Comparison of ENCODE assay signal across 17 cellular contexts in the genomic region with DNA sequence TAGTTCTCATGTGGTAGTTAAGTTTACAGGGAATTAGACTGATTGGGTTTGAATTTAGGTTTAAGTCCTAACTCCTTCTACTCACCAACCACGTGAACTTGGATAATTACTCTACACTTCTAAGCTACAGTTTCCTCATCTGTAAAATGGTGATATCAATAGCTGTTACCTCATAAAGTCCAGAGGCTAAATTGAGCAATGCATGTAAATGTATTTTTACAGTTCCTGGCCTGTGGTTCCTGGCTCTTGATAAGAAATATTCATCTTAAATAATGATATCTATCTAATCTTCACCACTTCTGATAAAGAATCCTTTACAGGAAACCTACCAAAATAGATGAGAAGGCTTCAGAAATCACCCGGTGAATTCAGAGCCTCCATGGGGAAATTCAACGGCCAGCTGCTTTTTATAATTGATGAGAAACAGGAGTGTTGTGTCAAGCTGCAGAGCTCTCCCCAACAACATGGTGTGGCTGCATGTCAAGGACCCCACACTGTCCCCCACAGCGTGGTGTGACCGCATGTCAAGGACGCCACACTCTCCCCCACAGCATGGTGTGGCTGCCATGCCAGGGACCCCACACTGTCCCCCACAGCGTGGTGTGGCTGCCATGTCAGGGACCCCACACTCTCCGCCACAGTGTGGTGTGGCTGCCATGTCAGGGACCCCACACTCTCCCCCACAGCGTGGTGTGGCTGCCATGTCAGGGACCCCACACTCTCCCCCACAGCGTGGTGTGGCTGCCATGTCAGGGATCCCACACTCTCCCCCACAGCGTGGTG.
DNase-seq lines count a peak whose midpoint lies in the region; ATAC-seq and TF ChIP-seq lines count a peak whose summit lies in the region.
"Had no signal": no experiment of that assay in that cellular context is flagged by ENCODE, and none has a peak within 500 bp of the region (broad histone marks: within the 10 kb centered on the region; RNA-seq: fewer than 3 reads in every experiment).

No MANE protein-coding gene starts in this region.

- H3K9me3 Mint-ChIP-seq in GM23338, result no peaks in the 10 kb centered on the region; the same call in 2 of the 3 replicates
- H3K9me3 Mint-ChIP-seq: T-helper 1 cell treated with Interleukin-12 subunit alpha and Interleukin-12 subunit beta and Interleukin-4 antibody, amounts not matched to agents 30 μg/mL and 1 μg/mL, for 36 hours had no signal

- peak overlapping the region; percentile 87 for H3K27ac ChIP-seq in GM23338 (ENCODE audit: low read depth)
- no peak overlapping the region for H3K27ac ChIP-seq in Karpas-422 (ENCODE audit: low read length)
- H3K27ac ChIP-seq in iPS-20b (ENCODE audit: low read length), result peak overlapping the region; percentile 79
- H3K27ac ChIP-seq in hepatocyte, result no peak overlapping the region

- H3K36me3 ChIP-seq in GM23338 (ENCODE audit: insufficient read depth) (no peaks in the 10 kb centered on the region), Karpas-422 (ENCODE audit: insufficient read depth, low read length) (no peaks in the 10 kb centered on the region), iPS-20b (ENCODE audit: insufficient read depth, low read depth, low read length) (no peaks in the 10 kb centered on the region), hepatocyte (replicated peaks; ENCODE audit: insufficient read depth, low read depth) (no peaks in the 10 kb centered on the region)

- TF ChIP-seq CTCF in GM23338 (conservative IDR thresholded peaks at IDR 0.05; ENCODE audit: low read depth in 2 of 2) (no peak), hepatocyte (IDR thresholded peaks at IDR 0.05; ENCODE audit: poor library complexity) (no peak)

- H3K4me3 Mint-ChIP-seq in GM23338, result no peak overlapping the region
- H3K4me3 Mint-ChIP-seq: T-helper 1 cell treated with Interleukin-12 subunit alpha and Interleukin-12 subunit beta and Interleukin-4 antibody, amounts not matched to agents 30 μg/mL and 1 μg/mL, for 36 hours had no signal

- no peaks in the 10 kb centered on the region; the same call in 2 of the 3 replicates for H3K36me3 Mint-ChIP-seq in GM23338 (ENCODE audit: low read depth)

- H3K27ac Mint-ChIP-seq in GM23338, result peak overlapping the region; percentile 89
- H3K27ac Mint-ChIP-seq: T-helper 1 cell treated with Interleukin-12 subunit alpha and Interleukin-12 subunit beta and Interleukin-4 antibody, amounts not matched to agents 30 μg/mL and 1 μg/mL, for 36 hours had no signal

- H2AFZ ChIP-seq in GM23338 (no peak overlapping the region), Karpas-422 (ENCODE audit: low read length) (peak overlapping the region; percentile 28; the same call in 1 of the 2 replicates), hepatocyte (no peak overlapping the region)

- H3K4me1 ChIP-seq in GM23338 (ENCODE audit: insufficient read depth) (peaks cover 41% of the 10 kb centered on the region), Karpas-422 (ENCODE audit: low read length) (peaks cover 7% of the 10 kb centered on the region), iPS-20b (ENCODE audit: insufficient read depth, low read length) (peaks cover 38% of the 10 kb centered on the region), hepatocyte (ENCODE audit: insufficient read depth) (no peaks in the 10 kb centered on the region)

- H3K27me3 Mint-ChIP-seq in GM23338 (ENCODE audit: insufficient read depth, low read depth, poor library complexity), result peaks cover 4% of the 10 kb centered on the region

- H3K9me2 ChIP-seq in GM23338 (ENCODE audit: insufficient read depth) (no peaks in the 10 kb centered on the region), Karpas-422 (replicated peaks; ENCODE audit: insufficient read depth, low read length) (no peaks in the 10 kb centered on the region), hepatocyte (replicated peaks; ENCODE audit: insufficient read depth) (no peaks in the 10 kb centered on the region)

- H3K4me3 ChIP-seq in GM23338 (no peak overlapping the region), Karpas-422 (ENCODE audit: low read length) (no peak overlapping the region), iPS-20b (ENCODE audit: low read length) (no peak overlapping the region), hepatocyte (no peak overlapping the region)

- H3K79me2 ChIP-seq in GM23338 (replicated peaks; ENCODE audit: insufficient read depth) (no peaks in the 10 kb centered on the region), Karpas-422 (ENCODE audit: low read length) (no peaks in the 10 kb centered on the region), hepatocyte (no peaks in the 10 kb centered on the region)

- peaks cover 48% of the 10 kb centered on the region for H3K4me1 Mint-ChIP-seq in GM23338

- no peaks in the 10 kb centered on the region for H4K20me1 ChIP-seq in GM23338 (replicated peaks; ENCODE audit: insufficient read depth)
- H4K20me1 ChIP-seq in Karpas-422 (ENCODE audit: insufficient read depth, low read depth, low read length), result no peaks in the 10 kb centered on the region
- no peaks in the 10 kb centered on the region for H4K20me1 ChIP-seq in hepatocyte (ENCODE audit: insufficient read depth, poor library complexity, severe bottlenecking)

- 84% methylated on average over 8 of the region's 11 CpGs for WGBS in hepatocyte (ENCODE audit: low lambda C conversion rate, missing lambda C conversion rate)

- H3K9me3 ChIP-seq in Karpas-422 (ENCODE audit: low read length), result no peaks in the 10 kb centered on the region
- H3K9me3 ChIP-seq in iPS-20b (ENCODE audit: insufficient read depth, low read depth, low read length), result no peaks in the 10 kb centered on the region
- H3K9me3 ChIP-seq in hepatocyte (ENCODE audit: low read depth), result no peaks in the 10 kb centered on the region

- H3K4me2 ChIP-seq in GM23338 (peak overlapping the region; percentile 45; the same call in 1 of the 2 replicates), Karpas-422 (ENCODE audit: low read depth, low read length, poor library complexity, severe bottlenecking) (no peak overlapping the region), hepatocyte (no peak overlapping the region)

- H3K27me3 ChIP-seq in GM23338 (ENCODE audit: insufficient read depth), result no peaks in the 10 kb centered on the region
- no peaks in the 10 kb centered on the region for H3K27me3 ChIP-seq in Karpas-422 (ENCODE audit: low read length)
- H3K27me3 ChIP-seq in iPS-20b (ENCODE audit: insufficient read depth, low read length), result no peaks in the 10 kb centered on the region
- H3K27me3 ChIP-seq in hepatocyte, result no peaks in the 10 kb centered on the region

- H3F3A ChIP-seq in GM23338 (replicated peaks; ENCODE audit: low read depth), result 0 out of 2 replicates have a peak, but pooled peaks cover 9% of the 10 kb centered on the region

- DNase-seq in GM23338 (ENCODE audit: low spot score), result no peak
- DNase-seq in Karpas-422, result no peak
- DNase-seq in SK-N-DZ (ENCODE audit: low spot score), result peak; percentile 70
- DNase-seq in NCI-H2029 (lab: John Stamatoyannopoulos, UW), result no peak
- no peak for DNase-seq in T-helper 9 cell
- DNase-seq in hepatocyte (ENCODE audit: low spot score), result no peak
- DNase-seq: AML-193, DND-41, NCI-H1048, NCI-H1436, NCI-H1930, NCI-H526, OCI-M1, SHP77 had no signal

- H3K9ac ChIP-seq in Karpas-422 (ENCODE audit: low read length) (no peak overlapping the region), iPS-20b (ENCODE audit: low read depth, low read length) (peak overlapping the region; percentile 67; the same call in 1 of the 2 replicates)

- no peak for ATAC-seq in GM23338
- ATAC-seq: HCT116 had no signal

TF ChIP-seq in GM23338, 12 proteins besides CTCF, POLR2A, EP300 and RAD21 (continues in another document):
- TF ChIP-seq NANOG (IDR thresholded peaks at IDR 0.05; ENCODE audit: borderline replicate concordance) (no peak), JUNB (IDR thresholded peaks at IDR 0.05; ENCODE audit: unreplicated experiment) (no peak), EZH2 (IDR thresholded peaks at IDR 0.05; ENCODE audit: low read depth, unreplicated experiment) (no peak), STAT1 (IDR thresholded peaks at IDR 0.05; ENCODE audit: unreplicated experiment) (no peak), EZH2phosphoT487 (IDR thresholded peaks at IDR 0.05; ENCODE audit: unreplicated experiment) (no peak), CREB1 (CRISPR knock-in tag; IDR thresholded peaks at IDR 0.05; ENCODE audit: low read depth) (no peak), ZNF114 (CRISPR knock-in tag; IDR thresholded peaks at IDR 0.05) (no peak), ZNF331 (CRISPR knock-in tag; IDR thresholded peaks at IDR 0.05; ENCODE audit: low read depth) (no peak), POLR2AphosphoS5 (IDR thresholded peaks at IDR 0.05; ENCODE audit: low read depth) (no peak)
- TF ChIP-seq, protein P1, sequence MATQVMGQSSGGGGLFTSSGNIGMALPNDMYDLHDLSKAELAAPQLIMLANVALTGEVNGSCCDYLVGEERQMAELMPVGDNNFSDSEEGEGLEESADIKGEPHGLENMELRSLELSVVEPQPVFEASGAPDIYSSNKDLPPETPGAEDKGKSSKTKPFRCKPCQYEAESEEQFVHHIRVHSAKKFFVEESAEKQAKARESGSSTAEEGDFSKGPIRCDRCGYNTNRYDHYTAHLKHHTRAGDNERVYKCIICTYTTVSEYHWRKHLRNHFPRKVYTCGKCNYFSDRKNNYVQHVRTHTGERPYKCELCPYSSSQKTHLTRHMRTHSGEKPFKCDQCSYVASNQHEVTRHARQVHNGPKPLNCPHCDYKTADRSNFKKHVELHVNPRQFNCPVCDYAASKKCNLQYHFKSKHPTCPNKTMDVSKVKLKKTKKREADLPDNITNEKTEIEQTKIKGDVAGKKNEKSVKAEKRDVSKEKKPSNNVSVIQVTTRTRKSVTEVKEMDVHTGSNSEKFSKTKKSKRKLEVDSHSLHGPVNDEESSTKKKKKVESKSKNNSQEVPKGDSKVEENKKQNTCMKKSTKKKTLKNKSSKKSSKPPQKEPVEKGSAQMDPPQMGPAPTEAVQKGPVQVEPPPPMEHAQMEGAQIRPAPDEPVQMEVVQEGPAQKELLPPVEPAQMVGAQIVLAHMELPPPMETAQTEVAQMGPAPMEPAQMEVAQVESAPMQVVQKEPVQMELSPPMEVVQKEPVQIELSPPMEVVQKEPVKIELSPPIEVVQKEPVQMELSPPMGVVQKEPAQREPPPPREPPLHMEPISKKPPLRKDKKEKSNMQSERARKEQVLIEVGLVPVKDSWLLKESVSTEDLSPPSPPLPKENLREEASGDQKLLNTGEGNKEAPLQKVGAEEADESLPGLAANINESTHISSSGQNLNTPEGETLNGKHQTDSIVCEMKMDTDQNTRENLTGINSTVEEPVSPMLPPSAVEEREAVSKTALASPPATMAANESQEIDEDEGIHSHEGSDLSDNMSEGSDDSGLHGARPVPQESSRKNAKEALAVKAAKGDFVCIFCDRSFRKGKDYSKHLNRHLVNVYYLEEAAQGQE (IDR thresholded peaks at IDR 0.05; ENCODE audit: unreplicated experiment), result no peak

Comparison
In these comparisons a context has a peak if more than half of its experiments do, and no peak if none do; other contexts are left out.
1. H3K27ac ChIP-seq: peak in GM23338 (single experiment) and iPS-20b (single experiment); none in Karpas-422 (single experiment) and hepatocyte (single experiment).